ENCODE assay signal across 8 cellular contexts in the genomic region with DNA sequence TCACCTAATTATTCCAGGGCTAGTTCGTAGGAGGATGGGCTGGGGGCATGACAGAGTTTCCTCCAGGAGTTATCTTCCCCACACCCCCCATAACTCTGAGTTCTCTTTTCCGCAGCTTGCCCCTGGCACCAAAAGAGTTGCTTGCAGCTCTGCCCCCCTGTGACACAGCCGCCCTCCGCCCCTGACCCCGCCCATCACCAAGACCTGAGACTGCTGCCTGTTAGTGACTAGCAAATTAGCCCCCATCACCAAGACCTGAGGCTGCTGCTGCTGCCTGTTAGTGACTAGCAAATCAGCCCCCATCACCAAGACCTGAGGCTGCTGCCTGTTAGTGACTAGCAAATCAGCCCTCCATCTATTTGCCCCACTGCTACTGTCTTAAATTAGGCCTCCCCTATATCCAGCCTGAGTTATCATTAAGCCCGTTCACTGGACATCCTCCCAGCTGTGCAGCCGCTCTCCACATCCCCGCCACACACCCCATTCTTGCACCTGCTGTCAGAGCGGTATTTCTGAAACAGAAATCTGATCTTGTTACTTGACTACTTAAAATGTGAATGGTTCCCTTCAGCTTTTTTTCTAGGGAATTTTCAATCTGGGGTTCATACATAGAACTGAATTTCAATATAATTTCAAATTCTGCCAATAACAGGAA. TPM values are rescaled to one million over a fixed set of nuclear protein-coding genes. Genes with fewer than 3 reads are reported as not detected.
DNase-seq lines count a peak whose midpoint lies in the region; TF ChIP-seq lines count a peak whose summit lies in the region.

No MANE protein-coding gene starts in this region.

- peaks cover 28% of the 10 kb centered on the region for H3K4me1 Mint-ChIP-seq in T-helper 2 cell treated with Interferon-gamma antibody and Interleukin-4, amounts not matched to agents 5 μg/mL and 100 μg/mL, for 36 hours (ENCODE audit: low read depth)
- peaks cover 14% of the 10 kb centered on the region for H3K4me1 Mint-ChIP-seq in MCF 10A (ENCODE audit: insufficient read depth, unreplicated experiment)

- H3K4me3 ChIP-seq in GM12864 (ENCODE audit: low read depth, low read length) (peak overlapping the region; percentile 97), thymus (ENCODE audit: low read length) (peak overlapping the region; percentile 91)

- peak overlapping the region; percentile 44 for H3K27ac Mint-ChIP-seq in T-helper 2 cell treated with Interferon-gamma antibody and Interleukin-4, amounts not matched to agents 5 μg/mL and 100 μg/mL, for 36 hours
- H3K27ac Mint-ChIP-seq in MCF 10A (ENCODE audit: low read depth, unreplicated experiment) = peak overlapping the region; percentile 37

- peak overlapping the region; percentile 94 for H3K4me3 Mint-ChIP-seq in T-helper 2 cell treated with Interferon-gamma antibody and Interleukin-4, amounts not matched to agents 5 μg/mL and 100 μg/mL, for 36 hours
- H3K4me3 Mint-ChIP-seq in MCF 10A (ENCODE audit: unreplicated experiment) = peak overlapping the region; percentile 82

- peak overlapping the region; percentile 6 for H3K27ac ChIP-seq in thymus (ENCODE audit: low read depth)

- H3K4me1 ChIP-seq in thymus (ENCODE audit: control insufficient read depth, insufficient read depth, low read length) = peaks cover 7% of the 10 kb centered on the region

- no peak for TF ChIP-seq CTCF in GM12864 (IDR thresholded peaks at IDR 0.05; ENCODE audit: low read depth, low read length, missing control alignments)
- no peak for TF ChIP-seq CTCF in MCF 10A (IDR thresholded peaks at IDR 0.05; ENCODE audit: unreplicated experiment)

- POLR2A ChIA-PET in MCF 10A (lab: Yijun Ruan, JAX) = interaction anchor here (0.6 to 3.5 kb wide), 5 partner anchors 12 to 133 kb away, joined by 3 to 58 read pairs (median 5); partner anchors contain the start of gene SGMS2

- no peaks in the 10 kb centered on the region for H3K9me3 ChIP-seq in thymus (ENCODE audit: control insufficient read depth)

- H3K27me3 ChIP-seq in thymus (ENCODE audit: control insufficient read depth, insufficient read depth) = no peaks in the 10 kb centered on the region

- H3K36me3 ChIP-seq in thymus (ENCODE audit: control insufficient read depth, insufficient read depth) = no peaks in the 10 kb centered on the region

- no TSS peak for BruUV-seq in MCF 10A (replicated peaks; lab: Mats Ljungman, UMichigan)

- no peaks in the 10 kb centered on the region for H3K36me3 Mint-ChIP-seq in T-helper 2 cell treated with Interferon-gamma antibody and Interleukin-4, amounts not matched to agents 5 μg/mL and 100 μg/mL, for 36 hours (ENCODE audit: low read depth)
- H3K36me3 Mint-ChIP-seq in MCF 10A (ENCODE audit: insufficient read depth, unreplicated experiment) = no peaks in the 10 kb centered on the region

- no peak for DNase-seq in GM12864 (ENCODE audit: low read depth)
- no peak for DNase-seq in T-helper 2 cell treated with Interferon-gamma antibody and Interleukin-4, amounts not matched to agents 5 μg/mL and 100 μg/mL, for 36 hours (ENCODE audit: low spot score)
- no peak for DNase-seq in MCF 10A (ENCODE audit: unreplicated experiment)
- DNase-seq in myocyte (ENCODE audit: low read depth) = peak; percentile 73
- no peak for DNase-seq in SKM-1 treated with dmso at 0.1 percent for 144 hours (lab: John Stamatoyannopoulos, UW; ENCODE audit: unreplicated experiment)
- no peak for DNase-seq in MV-4-11 (lab: John Stamatoyannopoulos, UW)
- DNase-seq in HCEC 1CT = no peak

- 36% methylated on average over 9 of the region's 9 CpGs for WGBS in thymus

- intact Hi-C loops in MCF 10A (cut with micrococcal nuclease) = no loop called here

- CTCF ChIA-PET in MCF 10A (lab: Yijun Ruan, JAX) = interaction anchor here (0.6 to 2.4 kb wide), 4 partner anchors 14 to 1700 kb away, joined by 3 to 21 read pairs (median 5); no protein-coding TSS in a partner anchor

- no peaks in the 10 kb centered on the region for H3K27me3 Mint-ChIP-seq in T-helper 2 cell treated with Interferon-gamma antibody and Interleukin-4, amounts not matched to agents 5 μg/mL and 100 μg/mL, for 36 hours (ENCODE audit: low read depth)
- no peaks in the 10 kb centered on the region for H3K27me3 Mint-ChIP-seq in MCF 10A (ENCODE audit: insufficient read depth, unreplicated experiment)

- no peaks in the 10 kb centered on the region for H3K9me3 Mint-ChIP-seq in T-helper 2 cell treated with Interferon-gamma antibody and Interleukin-4, amounts not matched to agents 5 μg/mL and 100 μg/mL, for 36 hours
- H3K9me3 Mint-ChIP-seq in MCF 10A (ENCODE audit: unreplicated experiment) = no peaks in the 10 kb centered on the region

RNA-seq across cellular contexts. Expression of gene PAPSS1, which starts 1.5 kb away (rescaled TPM):
- total RNA-seq in MCF 10A (2022) = 58.7 and 63.9 TPM in 2 replicates
- 53.0 and 56.0 TPM in 2 replicates for total RNA-seq in myocyte
- 98.0 TPM for polyA plus RNA-seq in myocyte (2012)
- polyA plus RNA-seq in thymus = 35.2 TPM
